Comparison of ENCODE assay signal across 1 cellular context in genomic region chr1:10679521-10680220, GRCh38.
TF ChIP-seq lines count a peak whose summit lies in the region.

No MANE protein-coding gene starts in this region.

TF ChIP-seq in A549, 52 proteins besides CTCF, POLR2A, EP300 and RAD21 (continued from another document):
- TF ChIP-seq, protein P1, sequence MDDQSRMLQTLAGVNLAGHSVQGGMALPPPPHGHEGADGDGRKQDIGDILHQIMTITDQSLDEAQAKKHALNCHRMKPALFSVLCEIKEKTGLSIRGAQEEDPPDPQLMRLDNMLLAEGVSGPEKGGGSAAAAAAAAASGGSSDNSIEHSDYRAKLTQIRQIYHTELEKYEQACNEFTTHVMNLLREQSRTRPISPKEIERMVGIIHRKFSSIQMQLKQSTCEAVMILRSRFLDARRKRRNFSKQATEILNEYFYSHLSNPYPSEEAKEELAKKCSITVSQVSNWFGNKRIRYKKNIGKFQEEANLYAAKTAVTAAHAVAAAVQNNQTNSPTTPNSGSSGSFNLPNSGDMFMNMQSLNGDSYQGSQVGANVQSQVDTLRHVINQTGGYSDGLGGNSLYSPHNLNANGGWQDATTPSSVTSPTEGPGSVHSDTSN (IDR thresholded peaks at IDR 0.05), result no peak
